27 cellular contexts compared by ENCODE assay signal in genomic region chr15:27835233-27835939, GRCh38.
"Had no signal": no experiment of that assay in that cellular context is flagged by ENCODE, and none has a peak within 500 bp of the region (broad histone marks: within the 10 kb centered on the region; RNA-seq: fewer than 3 reads in every experiment).

No MANE protein-coding gene starts in this region.

- H3K27ac Mint-ChIP-seq: stimulated activated memory B cell treated with anti-CD40 and anti-IgM and Interleukin-4, amounts not matched to agents 10 μg/mL and 1 μg/mL and 100 μg/mL, for 72 hours; stimulated activated naive B cell treated with anti-CD40 and anti-IgM and Interleukin-4, amounts not matched to agents 10 μg/mL and 1 μg/mL and 100 μg/mL, for 72 hours; stimulated activated naive CD8-positive, alpha-beta T cell treated with anti-CD3 and anti-CD28 coated beads, Interleukin-15, amount 100 ng/mL, for 72 hours; stimulated activated naive CD8-positive, alpha-beta T cell treated with anti-CD3 and anti-CD28 coated beads, Interleukin-15, Interleukin-2, amounts not matched to agents 100 ng/mL and 50 ng/mL, for 24 hours; type B pancreatic cell had no signal

- H3K36me3 Mint-ChIP-seq: stimulated activated memory B cell treated with anti-CD40 and anti-IgM and Interleukin-4, amounts not matched to agents 10 μg/mL and 1 μg/mL and 100 μg/mL, for 72 hours; type B pancreatic cell had no signal

- ATAC-seq: stimulated activated memory B cell treated with anti-CD40 and anti-IgM and Interleukin-4, amounts not matched to agents 10 μg/mL and 1 μg/mL and 100 μg/mL, for 72 hours; stimulated activated naive B cell treated with anti-CD40 and anti-IgM and Interleukin-4, amounts not matched to agents 10 μg/mL and 1 μg/mL and 100 μg/mL, for 72 hours; stimulated activated naive CD8-positive, alpha-beta T cell treated with anti-CD3 and anti-CD28 coated beads, Interleukin-15, amount 100 ng/mL, for 72 hours; stimulated activated naive CD8-positive, alpha-beta T cell treated with anti-CD3 and anti-CD28 coated beads, Interleukin-15, Interleukin-2, amounts not matched to agents 100 U/mL and 50 U/mL, for 24 hours; upper lobe of right lung had no signal

- H3K4me3 ChIP-seq: stomach, suprapubic skin, testis, thoracic aorta, thyroid gland, tibial artery, tibial nerve, transverse colon, upper lobe of left lung, upper lobe of right lung, uterus, vagina had no signal

- H3K36me3 ChIP-seq: stomach, suprapubic skin, thoracic aorta, thyroid gland, tibial artery, tibial nerve, transverse colon, upper lobe of left lung, upper lobe of right lung, uterus, vagina had no signal

- H3K4me1 ChIP-seq: stomach, suprapubic skin, testis, thyroid gland, tibial artery, tibial nerve, transverse colon, upper lobe of left lung, upper lobe of right lung, uterus, vagina had no signal

- DNase-seq: stimulated activated CD4-positive, alpha-beta T cell treated with anti-CD3 and anti-CD28 coated beads, Interleukin-2, amount 100 ng/mL, for 24 hours; stimulated activated CD4-positive, alpha-beta T cell treated with anti-CD3 and anti-CD28 coated beads, Interleukin-2, amount 100 ng/mL, for 48 hours; stimulated activated CD4-positive, alpha-beta T cell treated with anti-CD3 and anti-CD28 coated beads, Interleukin-4, amount 100 ng/mL, for 1 hour; stimulated activated CD4-positive, alpha-beta T cell treated with anti-CD3 and anti-CD28 coated beads, Interleukin-4, amount 100 ng/mL, for 24 hours; stimulated activated CD4-positive, alpha-beta T cell treated with anti-CD3 and anti-CD28 coated beads, Interleukin-4, amount 100 ng/mL, for 4 hours; stimulated activated CD8-positive, alpha-beta memory T cell treated with anti-CD3 and anti-CD28 coated beads, Interleukin-4, amount 100 ng/mL, for 48 hours; stimulated activated naive B cell treated with anti-CD40 and anti-IgM and Interleukin-4, amounts not matched to agents 10 μg/mL and 1 μg/mL and 100 μg/mL, for 72 hours; stimulated activated naive CD4-positive, alpha-beta T cell; stimulated activated naive CD4-positive, alpha-beta T cell treated with Interleukin-2 at 50 U/mL for 16 hours; stimulated activated naive CD8-positive, alpha-beta T cell treated with anti-CD3 and anti-CD28 coated beads, Interleukin-15, amount 100 ng/mL, for 72 hours; stimulated activated naive CD8-positive, alpha-beta T cell treated with anti-CD3 and anti-CD28 coated beads, Interleukin-15, Interleukin-2, amounts not matched to agents 100 U/mL and 50 U/mL, for 24 hours; stomach; testis; thyroid gland; tibial artery; transverse colon; trophoblast cell; upper lobe of left lung; upper lobe of right lung; uterus had no signal

- H3K4me3 Mint-ChIP-seq: stimulated activated memory B cell treated with anti-CD40 and anti-IgM and Interleukin-4, amounts not matched to agents 10 μg/mL and 1 μg/mL and 100 μg/mL, for 72 hours; stimulated activated naive B cell treated with anti-CD40 and anti-IgM and Interleukin-4, amounts not matched to agents 10 μg/mL and 1 μg/mL and 100 μg/mL, for 72 hours; stimulated activated naive CD8-positive, alpha-beta T cell treated with anti-CD3 and anti-CD28 coated beads, Interleukin-15, amount 100 ng/mL, for 72 hours; stimulated activated naive CD8-positive, alpha-beta T cell treated with anti-CD3 and anti-CD28 coated beads, Interleukin-15, Interleukin-2, amounts not matched to agents 100 ng/mL and 50 ng/mL, for 24 hours; type B pancreatic cell had no signal

- H3K27me3 ChIP-seq: stomach, suprapubic skin, testis, thyroid gland, tibial artery, tibial nerve, transverse colon, upper lobe of left lung, upper lobe of right lung, uterus, vagina had no signal

- H3K9me3 Mint-ChIP-seq: stimulated activated memory B cell treated with anti-CD40 and anti-IgM and Interleukin-4, amounts not matched to agents 10 μg/mL and 1 μg/mL and 100 μg/mL, for 72 hours; stimulated activated naive CD8-positive, alpha-beta T cell treated with anti-CD3 and anti-CD28 coated beads, Interleukin-15, amount 100 ng/mL, for 72 hours; stimulated activated naive CD8-positive, alpha-beta T cell treated with anti-CD3 and anti-CD28 coated beads, Interleukin-15, Interleukin-2, amounts not matched to agents 100 ng/mL and 50 ng/mL, for 24 hours; type B pancreatic cell had no signal

- H3K27ac ChIP-seq: stomach, suprapubic skin, testis, thoracic aorta, thyroid gland, tibial artery, tibial nerve, transverse colon, upper lobe of left lung, upper lobe of right lung, uterus, vagina had no signal

- H3K4me1 Mint-ChIP-seq: stimulated activated memory B cell treated with anti-CD40 and anti-IgM and Interleukin-4, amounts not matched to agents 10 μg/mL and 1 μg/mL and 100 μg/mL, for 72 hours; stimulated activated naive CD8-positive, alpha-beta T cell treated with anti-CD3 and anti-CD28 coated beads, Interleukin-15, amount 100 ng/mL, for 72 hours had no signal

- H3K27me3 Mint-ChIP-seq: type B pancreatic cell had no signal

- H3K9me3 ChIP-seq: suprapubic skin, testis, thoracic aorta, thyroid gland, tibial artery, tibial nerve, transverse colon, upper lobe of left lung, upper lobe of right lung, uterus, vagina had no signal
